Comparison of ENCODE assay signal across 8 cellular contexts in the genomic region with DNA sequence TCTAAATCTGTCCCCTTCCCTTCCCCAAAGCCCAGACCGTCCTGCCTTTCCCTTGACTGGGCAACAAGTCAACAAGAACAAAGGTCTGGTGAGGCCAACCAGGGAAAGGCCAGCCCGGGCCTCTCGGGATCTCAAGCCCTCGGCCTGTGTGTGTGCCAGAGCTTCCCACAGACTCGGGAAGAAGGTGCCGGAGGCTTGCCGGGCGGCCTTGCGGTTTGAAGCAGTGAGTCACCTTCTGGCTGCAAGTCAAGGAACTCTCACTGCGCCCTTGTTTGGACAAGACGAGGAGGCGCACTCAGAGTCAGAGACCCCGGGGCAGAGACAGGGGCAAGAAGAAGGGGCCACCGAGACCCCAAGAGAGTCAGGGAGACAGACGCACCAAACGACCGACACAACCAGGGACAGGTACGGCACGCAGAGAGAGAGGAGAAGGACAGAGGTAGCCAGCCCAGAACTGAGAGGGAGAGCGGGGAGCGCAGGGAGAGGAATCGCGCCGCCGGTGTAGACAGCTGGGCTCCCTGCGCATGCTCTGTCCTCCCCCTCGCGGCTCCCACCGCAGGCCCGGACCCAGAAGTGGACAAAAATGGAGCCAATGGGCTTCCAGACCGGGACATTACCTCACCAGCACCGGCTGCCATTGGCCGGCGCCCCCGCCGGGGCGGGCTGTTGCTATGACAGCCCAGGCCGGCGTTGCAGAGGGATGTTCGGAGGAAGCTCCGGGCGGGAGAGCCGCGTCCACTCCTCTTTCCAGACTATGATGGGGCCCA.
DNase-seq lines count a peak whose midpoint lies in the region; ATAC-seq, FAIRE-seq and TF ChIP-seq lines count a peak whose summit lies in the region.

No MANE protein-coding gene starts in this region.

- peak overlapping the region; percentile 63 for H3K9ac ChIP-seq in muscle layer of colon (ENCODE audit: low read length)

- H3K4me1 Mint-ChIP-seq in activated T-helper 1 cell treated with anti-CD3 and anti-CD28 coated beads, Interleukin-12 subunit alpha, Interleukin-12 subunit beta, Interleukin-2, Interleukin-4 antibody, amounts not matched to agents 30 ng/mL and 10 ng/mL and 1 ng/mL, durations not matched to agents 14 hours and 24 hours and 36 hours (ENCODE audit: low read depth): peaks cover 15% of the 10 kb centered on the region

- no peak overlapping the region for H3K27ac Mint-ChIP-seq in activated T-helper 1 cell treated with anti-CD3 and anti-CD28 coated beads, Interleukin-12 subunit alpha, Interleukin-12 subunit beta, Interleukin-2, Interleukin-4 antibody, amounts not matched to agents 30 ng/mL and 10 ng/mL and 1 ng/mL, durations not matched to agents 14 hours and 24 hours and 36 hours

- FAIRE-seq in RCC 7860 (lab: Jason Lieb, UNC): peak; percentile 95

- no peaks in the 10 kb centered on the region for H3K9me3 Mint-ChIP-seq in activated T-helper 1 cell treated with anti-CD3 and anti-CD28 coated beads, Interleukin-12 subunit alpha, Interleukin-12 subunit beta, Interleukin-2, Interleukin-4 antibody, amounts not matched to agents 30 ng/mL and 10 ng/mL and 1 ng/mL, durations not matched to agents 14 hours and 24 hours and 36 hours

- intact Hi-C loops in activated T-helper 1 cell treated with anti-CD3 and anti-CD28 coated beads, Interleukin-12 subunit alpha, Interleukin-12 subunit beta, Interleukin-2, Interleukin-4 antibody, amounts not matched to agents 30 ng/mL and 10 ng/mL and 1 ng/mL, durations not matched to agents 14 hours and 24 hours and 36 hours (cut with micrococcal nuclease): no loop called here
- intact Hi-C loops in esophagus squamous epithelium (cut with DNase I): no loop called here

- ATAC-seq in GM21825 (IDR thresholded peaks at IDR 0.05; ENCODE audit: unreplicated experiment): peak; percentile 86

- H3K9me3 ChIP-seq in esophagus squamous epithelium (no peaks in the 10 kb centered on the region), muscle layer of colon (ENCODE audit: low read length) (no peaks in the 10 kb centered on the region)

- 1 to 6% methylated on average over 14 to 23 of the region's 44 CpGs for WGBS in esophagus squamous epithelium, 2 donors

- DNase-seq in DMS 273 (lab: John Stamatoyannopoulos, UW; ENCODE audit: unreplicated experiment) (peak; percentile 99), Kasumi-1 (lab: John Stamatoyannopoulos, UW) (peak; percentile 86 to 88), RCC 7860 (ENCODE audit: low spot score) (peak; percentile 95), esophagus squamous epithelium (lab: John Stamatoyannopoulos, UW) (peak; percentile 52)
- peak; percentile 40 for DNase-seq in activated T-helper 1 cell treated with anti-CD3 and anti-CD28 coated beads, Interleukin-12 subunit alpha, Interleukin-12 subunit beta, Interleukin-2, Interleukin-4 antibody, amounts not matched to agents 30 ng/mL and 10 ng/mL and 1 ng/mL, durations not matched to agents 14 hours and 24 hours and 36 hours (ENCODE audit: low spot score)
- DNase-seq in stimulated activated CD8-positive, alpha-beta memory T cell treated with anti-CD3 and anti-CD28 coated beads, Interleukin-7, amount 100 ng/mL, for 4 hours (ENCODE audit: low read depth in 2 of 2): peak; percentile 17 to 31

- peaks cover 0 to 82% (median 0%) of the 10 kb centered on the region in 4 donors for H3K27me3 ChIP-seq in esophagus squamous epithelium
- H3K27me3 ChIP-seq in muscle layer of colon (ENCODE audit: control insufficient read depth in 1 of 2, insufficient read depth in 2 of 2, low read length in 2 of 2): no peaks in the 10 kb centered on the region

- peak overlapping the region; percentile 17 to 64 (median 38) for H3K4me3 ChIP-seq in esophagus squamous epithelium
- peak overlapping the region; percentile 17 to 53 for H3K4me3 ChIP-seq in muscle layer of colon (ENCODE audit: low read depth in 1 of 2, low read length in 2 of 2)

- peaks cover 62% of the 10 kb centered on the region for H3K27me3 Mint-ChIP-seq in activated T-helper 1 cell treated with anti-CD3 and anti-CD28 coated beads, Interleukin-12 subunit alpha, Interleukin-12 subunit beta, Interleukin-2, Interleukin-4 antibody, amounts not matched to agents 30 ng/mL and 10 ng/mL and 1 ng/mL, durations not matched to agents 14 hours and 24 hours and 36 hours (ENCODE audit: insufficient read depth)

- H3K4me3 Mint-ChIP-seq in activated T-helper 1 cell treated with anti-CD3 and anti-CD28 coated beads, Interleukin-12 subunit alpha, Interleukin-12 subunit beta, Interleukin-2, Interleukin-4 antibody, amounts not matched to agents 30 ng/mL and 10 ng/mL and 1 ng/mL, durations not matched to agents 14 hours and 24 hours and 36 hours: peak overlapping the region; percentile 83

- no peaks in the 10 kb centered on the region for H3K36me3 Mint-ChIP-seq in activated T-helper 1 cell treated with anti-CD3 and anti-CD28 coated beads, Interleukin-12 subunit alpha, Interleukin-12 subunit beta, Interleukin-2, Interleukin-4 antibody, amounts not matched to agents 30 ng/mL and 10 ng/mL and 1 ng/mL, durations not matched to agents 14 hours and 24 hours and 36 hours (ENCODE audit: low read depth)

- peak overlapping the region; percentile 78 to 92 (median 86) for H3K27ac ChIP-seq in esophagus squamous epithelium
- peak overlapping the region; percentile 62 for H3K27ac ChIP-seq in muscle layer of colon (ENCODE audit: low read depth, low read length)

- H3K36me3 ChIP-seq in esophagus squamous epithelium: no peaks in the 10 kb centered on the region
- H3K36me3 ChIP-seq in muscle layer of colon (ENCODE audit: insufficient read depth, low read length): no peaks in the 10 kb centered on the region

- TF ChIP-seq POLR2A in esophagus squamous epithelium (IDR thresholded peaks at IDR 0.05): peak in 2 of 4 donors; percentile 53 to 67

- TF ChIP-seq CTCF in esophagus squamous epithelium (IDR thresholded peaks at IDR 0.05): no peak

- H3K4me1 ChIP-seq in esophagus squamous epithelium (peaks cover 14 to 28% (median 19%) of the 10 kb centered on the region in 3 donors), muscle layer of colon (ENCODE audit: insufficient read depth, low read length) (peaks cover 57% of the 10 kb centered on the region)

Comparison
In these comparisons a context has a peak if more than half of its experiments do, and no peak if none do; other contexts are left out.
1. Peak in every context shown above with its lines: DNase-seq, ATAC-seq, H3K4me3 ChIP-seq and H3K27ac ChIP-seq.
2. DNase-seq: peak in every context shown above with its lines; median percentile 99 in DMS 273; 95 in RCC 7860; 87 in Kasumi-1; 52 in esophagus squamous epithelium; 40 in activated T-helper 1 cell treated with anti-CD3 and anti-CD28 coated beads, Interleukin-12 subunit alpha, Interleukin-12 subunit beta, Interleukin-2, Interleukin-4 antibody, amounts not matched to agents 30 ng/mL and 10 ng/mL and 1 ng/mL, durations not matched to agents 14 hours and 24 hours and 36 hours; 24 in stimulated activated CD8-positive, alpha-beta memory T cell treated with anti-CD3 and anti-CD28 coated beads, Interleukin-7, amount 100 ng/mL, for 4 hours.